In the genomic region with DNA sequence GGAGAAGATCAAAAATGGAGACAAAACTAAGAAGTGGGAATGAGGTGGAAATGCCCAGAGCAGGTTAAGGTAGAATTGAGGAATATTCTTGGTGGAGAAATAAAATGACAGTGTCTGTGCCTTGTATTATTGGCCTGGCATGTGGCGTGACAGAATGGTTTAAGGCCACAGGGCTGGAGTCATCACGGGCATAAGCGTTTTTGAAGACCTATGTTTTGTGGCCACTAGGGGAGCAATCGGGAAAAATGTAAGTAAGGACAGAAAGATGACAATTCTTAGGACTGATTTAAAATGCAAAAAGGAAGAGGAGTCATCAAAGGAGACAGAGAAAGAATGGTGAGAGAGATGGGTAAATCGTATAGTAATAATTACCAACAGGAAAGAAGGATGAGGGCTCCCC, we compare ENCODE assay signal across 11 cellular contexts.
A peak's percentile ranks its signal among the peaks of the same experiment; 100 is the strongest.
DNase-seq lines count a peak whose midpoint lies in the region; ATAC-seq and TF ChIP-seq lines count a peak whose summit lies in the region.
"Had no signal": no experiment of that assay in that cellular context is flagged by ENCODE, and none has a peak within 500 bp of the region (broad histone marks: within the 10 kb centered on the region; RNA-seq: fewer than 3 reads in every experiment).

No MANE protein-coding gene starts in this region.

- H3K79me2 ChIP-seq in MM.1S (ENCODE audit: low read length): no peaks in the 10 kb centered on the region

- no peak overlapping the region for H3K27ac ChIP-seq in MM.1S (ENCODE audit: low read length)

- H3K27ac Mint-ChIP-seq in endothelial cell (ENCODE audit: unreplicated experiment): no peak overlapping the region
- no peak overlapping the region for H3K27ac Mint-ChIP-seq in progenitor cell of endocrine pancreas
- H3K27ac Mint-ChIP-seq: activated naive CD4-positive, alpha-beta T cell treated with anti-CD3 and anti-CD28 coated beads for 36 hours; IgD-negative memory B cell had no signal

- H3K27me3 ChIP-seq in MM.1S (replicated peaks; ENCODE audit: insufficient read depth, low read length): no peaks in the 10 kb centered on the region

- no peak overlapping the region for H3K9ac ChIP-seq in MM.1S (ENCODE audit: low read length)

- DNase-seq in NCI-H2171 treated with DMSO at 0.1 percent for 48 hours (lab: John Stamatoyannopoulos, UW) (peak; percentile 1), NCI-H2171 (lab: John Stamatoyannopoulos, UW) (no peak), MM.1S (no peak), endothelial cell (ENCODE audit: low spot score) (peak; percentile 12), progenitor cell of endocrine pancreas (ENCODE audit: low spot score, unreplicated experiment) (no peak), C1 segment of cervical spinal cord (lab: John Stamatoyannopoulos, UW) (no peak)
- DNase-seq: ACHN; activated naive CD4-positive, alpha-beta T cell treated with anti-CD3 and anti-CD28 coated beads for 36 hours had no signal

- H2AFZ ChIP-seq in MM.1S (ENCODE audit: low read length): no peak overlapping the region

- no peaks in the 10 kb centered on the region for H3K36me3 ChIP-seq in MM.1S (replicated peaks; ENCODE audit: insufficient read depth, low read length)

- TF ChIP-seq CTCF in MM.1S (IDR thresholded peaks at IDR 0.05; ENCODE audit: low read length): peak; percentile 50
- TF ChIP-seq CTCF in endothelial cell (IDR thresholded peaks at IDR 0.05; ENCODE audit: unreplicated experiment): peak; percentile 77
- peak; percentile 53 for TF ChIP-seq CTCF in progenitor cell of endocrine pancreas (IDR thresholded peaks at IDR 0.05; ENCODE audit: unreplicated experiment)

- no peaks in the 10 kb centered on the region for H3K4me1 ChIP-seq in MM.1S (ENCODE audit: low read length)

- H3K4me3 Mint-ChIP-seq in endothelial cell (ENCODE audit: unreplicated experiment): no peak overlapping the region
- H3K4me3 Mint-ChIP-seq in progenitor cell of endocrine pancreas (ENCODE audit: low read depth): no peak overlapping the region
- H3K4me3 Mint-ChIP-seq: activated naive CD4-positive, alpha-beta T cell treated with anti-CD3 and anti-CD28 coated beads for 36 hours; IgD-negative memory B cell had no signal

- H4K20me1 ChIP-seq in MM.1S (ENCODE audit: insufficient read depth, low read length): no peaks in the 10 kb centered on the region

- H3F3A ChIP-seq in MM.1S (ENCODE audit: insufficient read depth, low read length): no peaks in the 10 kb centered on the region

- H3K27me3 Mint-ChIP-seq in endothelial cell (ENCODE audit: unreplicated experiment): no peaks in the 10 kb centered on the region
- H3K27me3 Mint-ChIP-seq in progenitor cell of endocrine pancreas: no peaks in the 10 kb centered on the region

- H3K4me1 Mint-ChIP-seq in endothelial cell (ENCODE audit: unreplicated experiment) (no peaks in the 10 kb centered on the region), progenitor cell of endocrine pancreas (ENCODE audit: low read depth) (no peaks in the 10 kb centered on the region)

- no peak overlapping the region for H3K4me3 ChIP-seq in MM.1S (ENCODE audit: low read length)

- ATAC-seq in HG03469 (IDR thresholded peaks at IDR 0.05; ENCODE audit: unreplicated experiment) (no peak), GM21381 (IDR thresholded peaks at IDR 0.05; ENCODE audit: unreplicated experiment) (no peak)

- H3K4me2 ChIP-seq in MM.1S (ENCODE audit: low read depth, low read length): no peak overlapping the region

- H3K36me3 Mint-ChIP-seq in endothelial cell (ENCODE audit: low read depth, unreplicated experiment): no peaks in the 10 kb centered on the region
- no peaks in the 10 kb centered on the region for H3K36me3 Mint-ChIP-seq in progenitor cell of endocrine pancreas (ENCODE audit: insufficient read depth)
- H3K36me3 Mint-ChIP-seq: IgD-negative memory B cell had no signal

- H3K9me3 Mint-ChIP-seq in endothelial cell (ENCODE audit: unreplicated experiment) (no peaks in the 10 kb centered on the region), progenitor cell of endocrine pancreas (ENCODE audit: low read depth) (peaks cover 5% of the 10 kb centered on the region)
- H3K9me3 Mint-ChIP-seq: activated naive CD4-positive, alpha-beta T cell treated with anti-CD3 and anti-CD28 coated beads for 36 hours had no signal

- no peaks in the 10 kb centered on the region for H3K9me3 ChIP-seq in MM.1S (replicated peaks; ENCODE audit: insufficient read depth, low read length)

- no peaks in the 10 kb centered on the region for H3K9me2 ChIP-seq in MM.1S (replicated peaks; ENCODE audit: insufficient read depth, low read length)

Comparison
In these comparisons a context has a peak if more than half of its experiments do, and no peak if none do; other contexts are left out.
1. DNase-seq: peak in NCI-H2171 treated with DMSO at 0.1 percent for 48 hours (single experiment) and endothelial cell (single experiment); none in NCI-H2171 (single experiment), MM.1S (single experiment), progenitor cell of endocrine pancreas (single experiment) and C1 segment of cervical spinal cord (0 of 14).
2. Peak in every context shown above with its lines, with median percentiles within 50 percentile points of each other: CTCF ChIP-seq.